In the genomic region with DNA sequence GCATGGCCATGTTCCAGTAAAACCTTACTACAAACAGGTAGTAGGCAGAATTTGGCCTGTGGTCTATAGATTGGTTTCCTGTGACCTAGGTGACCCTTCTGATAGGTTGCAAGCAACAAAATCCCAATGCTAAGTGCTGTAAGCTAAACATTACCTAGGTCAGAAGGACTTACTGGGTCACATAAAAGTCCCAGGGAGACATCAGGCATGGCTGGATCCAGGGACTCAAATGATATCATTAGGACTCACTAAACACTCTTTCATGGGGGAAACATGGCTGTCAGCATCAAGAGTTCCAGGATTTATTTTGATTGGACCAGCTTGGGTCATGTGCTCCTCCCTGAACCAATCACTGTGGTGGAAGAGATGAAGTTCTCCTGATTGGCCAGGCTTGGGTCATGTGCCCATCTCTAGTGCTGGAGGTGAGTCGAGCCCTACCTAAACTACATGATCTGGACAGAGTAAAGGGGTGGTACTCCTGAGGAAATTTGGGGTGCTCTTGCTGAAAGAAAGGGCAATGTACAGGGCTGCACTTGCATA, we compare ENCODE assay signal across 19 cellular contexts. TPM values are rescaled to one million over a fixed set of nuclear protein-coding genes. Genes with fewer than 3 reads are reported as not detected.
DNase-seq lines count a peak whose midpoint lies in the region; ATAC-seq, FAIRE-seq and TF ChIP-seq lines count a peak whose summit lies in the region.
"Had no signal": no experiment of that assay in that cellular context is flagged by ENCODE, and none has a peak within 500 bp of the region (broad histone marks: within the 10 kb centered on the region; RNA-seq: fewer than 3 reads in every experiment).

No MANE protein-coding gene starts in this region.

- no peak for TF ChIP-seq EP300 in SK-N-SH (IDR thresholded peaks at IDR 0.05; ENCODE audit: borderline replicate concordance in 1 of 2, low read depth in 1 of 2, low read length in 1 of 2)
- no peak for TF ChIP-seq EP300 in GM12878 (IDR thresholded peaks at IDR 0.05; ENCODE audit: borderline replicate concordance in 1 of 2, control insufficient read depth in 1 of 2, low read depth in 2 of 2, low read length in 2 of 2)

- intact Hi-C loops in GM12878 (cut with micrococcal nuclease; ENCODE audit: unreplicated experiment) = no loop called here
- intact Hi-C loops in mucosa of descending colon (cut with DNase I, micrococcal nuclease) = no loop called here

- H3K79me2 ChIP-seq in SK-N-SH (ENCODE audit: insufficient read depth) (no peaks in the 10 kb centered on the region), Karpas-422 (ENCODE audit: low read length) (no peaks in the 10 kb centered on the region), GM12878 (ENCODE audit: control insufficient read depth, insufficient read depth, low read length) (no peaks in the 10 kb centered on the region)

- H3K9ac ChIP-seq in SK-N-SH = no peak overlapping the region
- H3K9ac ChIP-seq in Karpas-422 (ENCODE audit: low read length) = no peak overlapping the region
- no peak overlapping the region for H3K9ac ChIP-seq in GM12878 (ENCODE audit: control insufficient read depth, insufficient read depth, low read length)
- H3K9ac ChIP-seq: BLaER1 treated with 17β-estradiol and CSF1 and Interleukin-3, amounts not matched to agents 10 nM and 100 nM had no signal

- no peaks in the 10 kb centered on the region for H3K27me3 ChIP-seq in SK-N-SH (ENCODE audit: insufficient read depth)
- H3K27me3 ChIP-seq in Karpas-422 (ENCODE audit: low read length) = no peaks in the 10 kb centered on the region
- no peaks in the 10 kb centered on the region for H3K27me3 ChIP-seq in GM12878 (replicated peaks in 1 of 2; ENCODE audit: control insufficient read depth in 2 of 2, insufficient read depth in 2 of 2, low read length in 1 of 2)
- H3K27me3 ChIP-seq: BLaER1 treated with 17β-estradiol and CSF1 and Interleukin-3, amounts not matched to agents 10 nM and 100 nM had no signal

- DNase-seq in SK-N-SH = no peak
- peak; percentile 62 for DNase-seq in Karpas-422
- no peak for DNase-seq in GM12878 (ENCODE audit: low read depth, low spot score)
- DNase-seq in mucosa of descending colon = no peak
- DNase-seq in UCSD-AML1 (lab: John Stamatoyannopoulos, UW; ENCODE audit: unreplicated experiment) = no peak
- DNase-seq: 8988T; ACHN; Calu3; CD4-positive, CD25-positive, alpha-beta regulatory T cell; DMS153; DMS79 treated with DMSO at 0.1 percent for 48 hours; EL; GDM1; H7; KBM-7 had no signal

- H3K27ac ChIP-seq in SK-N-SH (ENCODE audit: low read depth in 2 of 2, low read length in 1 of 2) (no peak overlapping the region), Karpas-422 (ENCODE audit: low read length) (no peak overlapping the region), GM12878 (ENCODE audit: control insufficient read depth, insufficient read depth) (no peak overlapping the region)
- H3K27ac ChIP-seq: BLaER1 treated with 17β-estradiol and CSF1 and Interleukin-3, amounts not matched to agents 10 nM and 100 nM had no signal

- in situ Hi-C loops in GM12878 (cut with MboI) = no loop called here

- no peaks in the 10 kb centered on the region for H3K4me1 ChIP-seq in SK-N-SH (ENCODE audit: control insufficient read depth in 1 of 2, insufficient read depth in 2 of 2, low read depth in 1 of 2, low read length in 1 of 2)
- no peaks in the 10 kb centered on the region for H3K4me1 ChIP-seq in Karpas-422 (ENCODE audit: low read length)
- no peaks in the 10 kb centered on the region for H3K4me1 ChIP-seq in GM12878 (ENCODE audit: control insufficient read depth, insufficient read depth, low read length)
- no peaks in the 10 kb centered on the region for H3K4me1 ChIP-seq in mucosa of descending colon (ENCODE audit: low read depth)

- CTCF ChIA-PET in SK-N-SH (lab: Yijun Ruan, JAX) (interaction anchor here (0.9 to 3.0 kb wide), 3 partner anchors 16 to 237 kb away, joined by 3 to 12 read pairs (median 4); partner anchors contain the start of gene SLC6A1), GM12878 (lab: Yijun Ruan, JAX) (no interaction called here)

- 15% methylated on average over 1 of the region's 1 CpG for WGBS in SK-N-SH (ENCODE audit: low lambda C conversion rate)
- 0% methylated on average over 1 of the region's 1 CpG for WGBS in GM12878 (ENCODE audit: insufficient coverage, insufficient replicate concordance, low lambda C conversion rate, missing lambda C conversion rate)

- H3K36me3 ChIP-seq in SK-N-SH (replicated peaks in 1 of 2; ENCODE audit: control insufficient read depth in 1 of 2, insufficient read depth in 2 of 2, low read length in 1 of 2) = no peaks in the 10 kb centered on the region
- H3K36me3 ChIP-seq in Karpas-422 (ENCODE audit: insufficient read depth, low read length) = no peaks in the 10 kb centered on the region
- no peaks in the 10 kb centered on the region for H3K36me3 ChIP-seq in GM12878 (ENCODE audit: control insufficient read depth in 2 of 2, insufficient read depth in 2 of 2, low read length in 1 of 2)
- no peaks in the 10 kb centered on the region for H3K36me3 ChIP-seq in mucosa of descending colon (ENCODE audit: low read depth)
- H3K36me3 ChIP-seq: BLaER1 treated with 17β-estradiol and CSF1 and Interleukin-3, amounts not matched to agents 10 nM and 100 nM had no signal

- H3K4me2 ChIP-seq in SK-N-SH (no peak overlapping the region), Karpas-422 (ENCODE audit: low read depth, low read length, poor library complexity, severe bottlenecking) (no peak overlapping the region), GM12878 (ENCODE audit: control insufficient read depth, insufficient read depth) (no peak overlapping the region)
- H3K4me2 ChIP-seq: BLaER1 treated with 17β-estradiol and CSF1 and Interleukin-3, amounts not matched to agents 10 nM and 100 nM had no signal

- RAD21 ChIA-PET in GM12878 (lab: Charles Lee; ENCODE audit: unreplicated experiment) = no interaction called here

- no peak overlapping the region for H2AFZ ChIP-seq in SK-N-SH (ENCODE audit: low read depth)
- H2AFZ ChIP-seq in Karpas-422 (ENCODE audit: low read length) = no peak overlapping the region
- H2AFZ ChIP-seq in GM12878 (ENCODE audit: control insufficient read depth, low read depth, low read length) = no peak overlapping the region

- H4K20me1 ChIP-seq in SK-N-SH (ENCODE audit: insufficient read depth) (no peaks in the 10 kb centered on the region), Karpas-422 (ENCODE audit: insufficient read depth, low read depth, low read length) (no peaks in the 10 kb centered on the region), GM12878 (ENCODE audit: control insufficient read depth, insufficient read depth) (no peaks in the 10 kb centered on the region)

- no peak for FAIRE-seq in GM12878 (lab: Jason Lieb, UNC)

- ATAC-seq in SK-N-SH treated with all-trans-retinoic acid at 6 μM for 48 hours = no peak
- ATAC-seq in GM12878 = no peak
- ATAC-seq in GM18868 (IDR thresholded peaks at IDR 0.05; ENCODE audit: unreplicated experiment) = no peak
- no peak for ATAC-seq in mucosa of descending colon

- no peaks in the 10 kb centered on the region for H3F3A ChIP-seq in SK-N-SH (replicated peaks; ENCODE audit: insufficient read depth)

- no peaks in the 10 kb centered on the region for H3K9me3 ChIP-seq in SK-N-SH
- no peaks in the 10 kb centered on the region; the same call in 1 of the 2 replicates for H3K9me3 ChIP-seq in Karpas-422 (ENCODE audit: low read length)
- no peaks in the 10 kb centered on the region; the same call in 2 of the 3 replicates for H3K9me3 ChIP-seq in GM12878 (replicated peaks; ENCODE audit: control insufficient read depth, insufficient read depth, low read length)
- no peaks in the 10 kb centered on the region for H3K9me3 ChIP-seq in mucosa of descending colon
- H3K9me3 ChIP-seq: BLaER1 treated with 17β-estradiol and CSF1 and Interleukin-3, amounts not matched to agents 10 nM and 100 nM had no signal

- SMC1A ChIA-PET in GM12878 (lab: Charles Lee; ENCODE audit: uncharacterized antibody, unreplicated experiment) = no interaction called here

- TF ChIP-seq CTCF in SK-N-SH (IDR thresholded peaks at IDR 0.05) (no peak), GM12878 (IDR thresholded peaks at IDR 0.05 in 2 of 3, conservative IDR thresholded peaks at IDR 0.05 in 1 of 3; ENCODE audit: control insufficient read depth in 2 of 3, extremely low read depth in 1 of 3, insufficient read depth in 1 of 3, low read depth in 3 of 3, low read length in 3 of 3) (no peak), mucosa of descending colon (IDR thresholded peaks at IDR 0.05) (no peak)

- TF ChIP-seq POLR2A in GM12878 (IDR thresholded peaks at IDR 0.05; ENCODE audit: low read depth, low read length) = no peak

- no peak for TF ChIP-seq RAD21 in SK-N-SH (IDR thresholded peaks at IDR 0.05; ENCODE audit: low read length)
- no peak for TF ChIP-seq RAD21 in GM12878 (IDR thresholded peaks at IDR 0.05; ENCODE audit: insufficient read depth, low read depth, low read length)

- H3K4me3 ChIP-seq in SK-N-SH (ENCODE audit: low read depth in 2 of 2, low read length in 1 of 2) = no peak overlapping the region
- no peak overlapping the region for H3K4me3 ChIP-seq in Karpas-422 (ENCODE audit: low read length)
- no peak overlapping the region for H3K4me3 ChIP-seq in GM12878
- H3K4me3 ChIP-seq in mucosa of descending colon = no peak overlapping the region
- H3K4me3 ChIP-seq: BLaER1 treated with 17β-estradiol and CSF1 and Interleukin-3, amounts not matched to agents 10 nM and 100 nM had no signal

- POLR2A ChIA-PET in SK-N-SH (lab: Yijun Ruan, JAX) (no interaction called here), GM12878 (lab: Charles Lee) (no interaction called here)

- no TSS peak for BruUV-seq in GM12878 (replicated peaks; lab: Mats Ljungman, UMichigan)

- no peaks in the 10 kb centered on the region for H3K9me2 ChIP-seq in SK-N-SH
- H3K9me2 ChIP-seq in Karpas-422 (replicated peaks; ENCODE audit: insufficient read depth, low read length) = no peaks in the 10 kb centered on the region

RNA-seq across cellular contexts. Expression of gene SLC6A1, which starts 16.8 kb away (rescaled TPM):
- not detected in 2 replicates for polyA plus RNA-seq in SK-N-SH (2012; rRNA removed)
- polyA plus RNA-seq in SK-N-SH (2012; cell fraction: cytosol; rRNA removed) = 0.01 TPM in 2 replicates
- not detected in 2 replicates for polyA plus RNA-seq in SK-N-SH (2012; cell fraction: nucleus; rRNA removed)
- not detected in 2 replicates for total RNA-seq in Karpas-422 (2014; rRNA removed; shearing (Covaris generic); ENCODE audit: low replicate concordance)
- not detected in 2 replicates for total RNA-seq in GM12878 (2013; cell fraction: nucleolus; rRNA removed)
- not detected in 2 replicates for total RNA-seq in GM12878 (2014; rRNA removed)
- total RNA-seq in GM12878 (2014; rRNA removed; fragmentation: Illumina TruSeq; extraction: Trizol) = not detected in 2 replicates
- total RNA-seq in GM12878 (2021) = not detected in 2 replicates
- polyA plus RNA-seq in GM12878 (2011; ENCODE audit: low read depth) = not detected
- polyA plus RNA-seq in GM12878 (2011; rRNA removed) = not detected in 2 replicates
- not detected in 2 replicates for polyA plus RNA-seq in GM12878 (2011; cell fraction: cytosol; rRNA removed)
- not detected in 2 replicates for polyA plus RNA-seq in GM12878 (2011; cell fraction: nucleus; rRNA removed)
- not detected in 2 replicates for polyA plus RNA-seq in GM12878 (2012)
- not detected in 2 replicates for polyA plus RNA-seq in GM12878 (2014; fragmentation: Illumina TruSeq; extraction: Trizol)
- polyA plus RNA-seq in GM12878 (2014; fragmentation: Nextera tagmentation; extraction: Ambion mirVana) = not detected
- polyA plus RNA-seq in GM12878 (2014; rRNA removed) = not detected in 2 replicates
- not detected for polyA plus RNA-seq in GM12878 (2016; fragmentation: Nextera tagmentation; extraction: Ambion mirVana)
- polyA minus RNA-seq in GM12878 (2011; rRNA and poly(A)+ RNA removed) = not detected in 2 replicates
- not detected in 2 replicates for polyA minus RNA-seq in GM12878 (2011; cell fraction: cytosol; rRNA and poly(A)+ RNA removed)
- polyA minus RNA-seq in GM12878 (2011; cell fraction: nucleus; rRNA and poly(A)+ RNA removed) = not detected in 2 replicates
- total RNA-seq in mucosa of descending colon = under 1 TPM; 0.14 to 0.35 (median 0.20) TPM
- total RNA-seq: Calu3; CD4-positive, CD25-positive, alpha-beta regulatory T cell; HT1080 had no signal
- polyA plus RNA-seq: CD4-positive, CD25-positive, alpha-beta regulatory T cell had no signal

Comparison
In these comparisons a context has a peak if more than half of its experiments do, and no peak if none do; other contexts are left out.
1. Of the 26 proteins assayed by ChIP-seq in both GM12878 and SK-N-SH: peak only in GM12878: none; only in SK-N-SH: none; in both: USF1; in neither: 25.